ENCODE assay signal across 8 cellular contexts in the genomic region with DNA sequence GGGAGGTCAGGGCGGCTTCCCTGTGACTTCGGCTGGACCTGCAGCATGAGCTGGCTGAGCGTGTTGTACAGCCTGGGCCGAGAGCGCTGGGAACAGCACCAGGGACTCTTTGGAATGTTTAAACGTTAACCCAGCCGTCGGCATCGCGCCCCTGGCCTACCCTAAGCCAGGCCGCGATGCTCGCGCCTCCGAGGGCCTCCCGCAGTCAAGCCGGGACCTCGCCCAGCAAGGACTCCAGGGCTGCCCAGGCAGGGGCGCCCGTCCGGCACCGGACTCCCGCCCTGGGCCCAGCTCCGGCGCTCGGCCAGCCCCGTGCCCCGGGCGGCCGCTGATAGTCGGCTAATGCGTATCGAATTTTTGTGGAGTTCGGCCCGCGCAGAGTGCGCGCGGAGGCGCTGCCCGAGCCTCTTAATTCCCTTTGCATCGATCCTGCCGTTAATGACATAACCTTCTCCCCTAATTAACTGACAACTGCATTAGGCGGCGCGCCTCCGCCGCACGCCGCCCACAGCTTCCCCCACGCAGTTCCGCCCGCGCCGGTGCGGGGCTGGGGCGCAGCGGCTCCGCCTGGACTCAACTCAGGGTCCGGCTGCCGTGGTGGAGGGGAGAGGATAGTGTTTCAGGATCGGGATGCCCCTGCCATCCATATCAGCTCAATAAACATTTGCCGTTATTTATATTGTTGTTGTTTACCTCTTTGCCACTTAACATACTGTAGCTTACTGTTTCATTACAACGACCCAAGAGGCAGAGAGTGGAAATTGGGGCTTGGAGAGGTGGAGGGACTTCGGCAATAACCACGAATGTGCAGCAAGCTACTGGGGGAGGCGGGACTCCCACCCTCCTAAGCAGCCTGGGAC. TPM values are rescaled to one million over a fixed set of nuclear protein-coding genes. Genes with fewer than 3 reads are reported as not detected.
A peak's percentile ranks its signal among the peaks of the same experiment; 100 is the strongest.
DNase-seq lines count a peak whose midpoint lies in the region; ATAC-seq, FAIRE-seq and TF ChIP-seq lines count a peak whose summit lies in the region.

No MANE protein-coding gene starts in this region.

- H3K9me3 Mint-ChIP-seq in activated naive CD4-positive, alpha-beta T cell treated with anti-CD3 and anti-CD28 coated beads, Interleukin-2, amount 50 U/mL, for 24 hours, result no peaks in the 10 kb centered on the region
- H3K9me3 Mint-ChIP-seq in activated CD8-positive, alpha-beta T cell treated with anti-CD3 and anti-CD28 coated beads, Interleukin-2, amount 10 ng/mL, durations not matched to agents 7 days and 5 days (ENCODE audit: insufficient read depth), result no peaks in the 10 kb centered on the region

- H3K27ac Mint-ChIP-seq in activated naive CD4-positive, alpha-beta T cell treated with anti-CD3 and anti-CD28 coated beads, Interleukin-2, amount 50 U/mL, for 24 hours, result no peak overlapping the region
- no peak overlapping the region for H3K27ac Mint-ChIP-seq in activated CD8-positive, alpha-beta T cell treated with anti-CD3 and anti-CD28 coated beads, Interleukin-2, amount 10 ng/mL, durations not matched to agents 7 days and 5 days

- H3K4me1 ChIP-seq in heart left ventricle (peaks cover 0 to 16% (median 7%) of the 10 kb centered on the region in 12 donors), pancreas (no peaks in the 10 kb centered on the region)

- 5 to 6% (median 6%) methylated on average over 63 to 67 of the region's 67 CpGs for WGBS in heart left ventricle, 4 donors
- 4 to 7% methylated on average over 61 to 67 of the region's 67 CpGs for WGBS in pancreas, 2 donors

- H3K27me3 ChIP-seq in heart left ventricle, result peaks cover 0 to 23% (median 0%) of the 10 kb centered on the region in 9 donors
- no peaks in the 10 kb centered on the region for H3K27me3 ChIP-seq in pancreas

- H3K4me3 ChIP-seq in heart left ventricle, result peak overlapping the region; percentile 31 to 62 (median 50)
- H3K4me3 ChIP-seq in pancreas, result peak overlapping the region in 3 of 4 donors; percentile 16 to 47 (median 37)

- peaks cover 40% of the 10 kb centered on the region for H3K27me3 Mint-ChIP-seq in activated naive CD4-positive, alpha-beta T cell treated with anti-CD3 and anti-CD28 coated beads, Interleukin-2, amount 50 U/mL, for 24 hours
- H3K27me3 Mint-ChIP-seq in activated CD8-positive, alpha-beta T cell treated with anti-CD3 and anti-CD28 coated beads, Interleukin-2, amount 10 ng/mL, durations not matched to agents 7 days and 5 days (ENCODE audit: low read depth), result peaks cover 49% of the 10 kb centered on the region

- no peak for FAIRE-seq in pancreas (lab: Jason Lieb, UNC)

- H3K27ac ChIP-seq in heart left ventricle (peak overlapping the region in 7 of 12 donors; percentile 7 to 55 (median 42)), pancreas (peak overlapping the region in 1 of 4 donors; percentile 4)

- intact Hi-C loops in heart left ventricle (cut with DNase I), result loop anchor here in 1 of 10 donors (5.0 kb wide), 1 partner anchor 40 kb away; no protein-coding TSS in a partner anchor
- intact Hi-C loops in pancreas (cut with DNase I), result no loop called here

- H3K4me3 Mint-ChIP-seq in activated naive CD4-positive, alpha-beta T cell treated with anti-CD3 and anti-CD28 coated beads, Interleukin-2, amount 50 U/mL, for 24 hours, result peak overlapping the region; percentile 62
- H3K4me3 Mint-ChIP-seq in activated CD8-positive, alpha-beta T cell treated with anti-CD3 and anti-CD28 coated beads, Interleukin-2, amount 10 ng/mL, durations not matched to agents 7 days and 5 days, result peak overlapping the region; percentile 18

- H3K36me3 Mint-ChIP-seq in activated naive CD4-positive, alpha-beta T cell treated with anti-CD3 and anti-CD28 coated beads, Interleukin-2, amount 50 U/mL, for 24 hours, result no peaks in the 10 kb centered on the region
- H3K36me3 Mint-ChIP-seq in activated CD8-positive, alpha-beta T cell treated with anti-CD3 and anti-CD28 coated beads, Interleukin-2, amount 10 ng/mL, durations not matched to agents 7 days and 5 days (ENCODE audit: low read depth), result no peaks in the 10 kb centered on the region

- CTCF ChIA-PET in activated CD8-positive, alpha-beta T cell treated with anti-CD3 and anti-CD28 coated beads, Interleukin-2, amount 10 ng/mL, durations not matched to agents 7 days and 5 days (lab: Charles Lee), result interaction anchor here (0.6 to 0.8 kb wide), 2 partner anchors 29 to 110 kb away, joined by 3 to 4 read pairs; partner anchors contain the start of gene KDM3B

- POLR2A ChIA-PET in activated CD8-positive, alpha-beta T cell treated with anti-CD3 and anti-CD28 coated beads, Interleukin-2, amount 10 ng/mL, durations not matched to agents 7 days and 5 days (lab: Charles Lee), result no interaction called here

- DNase-seq in activated naive CD4-positive, alpha-beta T cell (lab: John Stamatoyannopoulos, UW), result no peak
- DNase-seq in activated CD8-positive, alpha-beta T cell treated with anti-CD3 and anti-CD28 coated beads, Interleukin-2, amount 10 ng/mL, durations not matched to agents 7 days and 5 days, result peak; percentile 23
- peak in 3 of 5 donors; percentile 29 to 69 (median 35) for DNase-seq in heart left ventricle
- peak; percentile 20 to 72 (median 40) for DNase-seq in pancreas

- H3K9me3 ChIP-seq in heart left ventricle (no peaks in the 10 kb centered on the region), pancreas (no peaks in the 10 kb centered on the region)

- H3K36me3 ChIP-seq in heart left ventricle, result no peaks in the 10 kb centered on the region
- no peaks in the 10 kb centered on the region for H3K36me3 ChIP-seq in pancreas

- peak; percentile 70 for ATAC-seq in activated CD8-positive, alpha-beta T cell treated with anti-CD3 and anti-CD28 coated beads, Interleukin-2, amount 10 ng/mL, durations not matched to agents 7 days and 5 days
- ATAC-seq in heart left ventricle (peak in 3 of 4 donors; percentile 78 to 86 (median 84)), pancreas (peak; percentile 70 to 91 (median 86)), HG03469 (IDR thresholded peaks at IDR 0.05; ENCODE audit: unreplicated experiment) (no peak), GM18858 (IDR thresholded peaks at IDR 0.05; ENCODE audit: unreplicated experiment) (no peak), HG02588 (IDR thresholded peaks at IDR 0.05; ENCODE audit: unreplicated experiment) (no peak)

- H3K4me1 Mint-ChIP-seq in activated naive CD4-positive, alpha-beta T cell treated with anti-CD3 and anti-CD28 coated beads, Interleukin-2, amount 50 U/mL, for 24 hours, result peaks cover 16% of the 10 kb centered on the region
- peaks cover 12% of the 10 kb centered on the region for H3K4me1 Mint-ChIP-seq in activated CD8-positive, alpha-beta T cell treated with anti-CD3 and anti-CD28 coated beads, Interleukin-2, amount 10 ng/mL, durations not matched to agents 7 days and 5 days (ENCODE audit: low read depth)

- TF ChIP-seq POLR2A in heart left ventricle (IDR thresholded peaks at IDR 0.05), result no peak

- TF ChIP-seq CTCF in heart left ventricle (IDR thresholded peaks at IDR 0.05) (peak in 2 of 12 donors; percentile 17 to 18), pancreas (IDR thresholded peaks at IDR 0.05) (no peak)

RNA-seq across cellular contexts. Expression of gene CDC23, which starts 28.8 kb away (rescaled TPM):
- 10 to 100 TPM; 34.1 to 36.6 TPM for total RNA-seq in activated CD8-positive, alpha-beta T cell treated with anti-CD3 and anti-CD28 coated beads, Interleukin-2, amount 10 ng/mL, durations not matched to agents 7 days and 5 days
- total RNA-seq in heart left ventricle, result 10 to 100 TPM; 11.9 to 25.6 (median 17.2) TPM
- 10 to 100 TPM; 10.1 to 17.4 TPM for polyA plus RNA-seq in heart left ventricle
- 10 to 100 TPM in 1 of 6 donors, 1 to 10 TPM in 5; 5.2 to 12.1 (median 8.1) TPM for total RNA-seq in pancreas
- 10 to 100 TPM in 1 of 2 donors, 1 to 10 TPM in 1; 4.8 to 10.5 TPM for polyA plus RNA-seq in pancreas

RNA-seq across cellular contexts. Expression of gene GFRA3, which starts 32.5 kb away (rescaled TPM):
- under 1 TPM; 0.16 to 0.18 TPM for total RNA-seq in activated CD8-positive, alpha-beta T cell treated with anti-CD3 and anti-CD28 coated beads, Interleukin-2, amount 10 ng/mL, durations not matched to agents 7 days and 5 days
- total RNA-seq in heart left ventricle, result 1 to 10 TPM in 1 of 9 donors, under 1 TPM in 8; 0.35 to 1.3 (median 0.67) TPM
- 1 to 10 TPM in 1 of 2 donors, under 1 TPM in 1; 0.40 to 1.1 TPM for polyA plus RNA-seq in heart left ventricle
- 1 to 10 TPM; 1.0 to 2.6 (median 1.3) TPM for total RNA-seq in pancreas
- polyA plus RNA-seq in pancreas, result under 1 TPM; 0.47 to 0.57 TPM

Comparison
In these comparisons a context has a peak if more than half of its experiments do, and no peak if none do; other contexts are left out.
1. DNase-seq: peak in activated CD8-positive, alpha-beta T cell treated with anti-CD3 and anti-CD28 coated beads, Interleukin-2, amount 10 ng/mL, durations not matched to agents 7 days and 5 days (single experiment), heart left ventricle (3 of 5) and pancreas (6 of 6); none in activated naive CD4-positive, alpha-beta T cell (0 of 4).
2. ATAC-seq: peak in activated CD8-positive, alpha-beta T cell treated with anti-CD3 and anti-CD28 coated beads, Interleukin-2, amount 10 ng/mL, durations not matched to agents 7 days and 5 days (single experiment), heart left ventricle (3 of 4) and pancreas (4 of 4); none in HG03469 (single experiment), GM18858 (single experiment) and HG02588 (single experiment).